In the genomic region with DNA sequence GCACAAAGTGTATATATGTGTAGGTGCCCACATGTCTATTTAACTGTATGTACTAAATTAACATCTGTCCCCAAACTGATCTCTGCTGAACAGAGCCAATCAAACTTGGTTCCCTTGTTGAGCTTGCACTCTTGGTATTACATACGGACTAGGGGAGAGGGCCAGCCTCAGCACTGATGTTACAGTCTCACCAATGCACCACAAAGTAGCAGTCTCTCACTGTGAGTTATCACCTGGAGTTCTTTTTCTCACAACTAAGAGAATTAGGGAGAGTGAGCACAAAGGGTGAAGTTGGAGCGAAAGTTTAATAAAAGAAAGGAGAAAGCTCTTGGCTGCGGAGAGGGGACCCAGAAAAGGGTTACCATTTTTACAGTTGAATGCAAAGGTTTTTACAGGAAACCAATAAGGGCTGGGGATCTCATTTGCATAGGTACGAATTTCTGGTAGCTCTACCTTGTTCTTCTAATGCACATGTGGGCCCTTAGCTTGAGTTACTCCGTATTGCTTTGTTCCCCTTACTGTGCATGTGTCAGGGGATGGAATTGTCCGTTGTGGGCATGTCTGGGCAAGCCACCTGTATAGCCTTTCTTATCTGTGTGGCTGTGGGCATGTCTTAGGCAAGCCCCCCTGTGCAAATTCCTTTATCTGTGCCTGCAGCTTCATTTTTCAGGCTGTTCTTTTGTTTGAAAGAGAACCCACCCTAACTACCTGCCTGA, we compare ENCODE assay signal across 9 cellular contexts. TPM values are rescaled to one million over a fixed set of nuclear protein-coding genes. Genes with fewer than 3 reads are reported as not detected.
DNase-seq lines count a peak whose midpoint lies in the region; ATAC-seq and TF ChIP-seq lines count a peak whose summit lies in the region.
"Had no signal": no experiment of that assay in that cellular context is flagged by ENCODE, and none has a peak within 500 bp of the region (broad histone marks: within the 10 kb centered on the region; RNA-seq: fewer than 3 reads in every experiment).

No MANE protein-coding gene starts in this region.

- peak overlapping the region; percentile 71 for H3K4me3 Mint-ChIP-seq in activated CD8-positive, alpha-beta memory T cell treated with anti-CD3 and anti-CD28 coated beads, Interleukin-2, amount 10 ng/mL, durations not matched to agents 7 days and 5 days
- peak overlapping the region; percentile 74 for H3K4me3 Mint-ChIP-seq in activated naive CD8-positive, alpha-beta T cell treated with anti-CD3 and anti-CD28 coated beads, Interleukin-2, amount 50 U/mL, for 24 hours

- H3K27me3 ChIP-seq in spleen (replicated peaks in 1 of 7) (no peaks in the 10 kb centered on the region), heart right ventricle (peaks cover 0 to 13% (median under 1%) of the 10 kb centered on the region in 7 donors)

- no peaks in the 10 kb centered on the region for H3K27me3 Mint-ChIP-seq in activated CD8-positive, alpha-beta memory T cell treated with anti-CD3 and anti-CD28 coated beads, Interleukin-2, amount 10 ng/mL, durations not matched to agents 7 days and 5 days
- no peaks in the 10 kb centered on the region for H3K27me3 Mint-ChIP-seq in activated naive CD8-positive, alpha-beta T cell treated with anti-CD3 and anti-CD28 coated beads, Interleukin-2, amount 50 U/mL, for 24 hours

- TF ChIP-seq CTCF in spleen (IDR thresholded peaks at IDR 0.05 in 8 of 11, conservative IDR thresholded peaks at IDR 0.05 in 3 of 11) (no peak), heart right ventricle (IDR thresholded peaks at IDR 0.05) (no peak)

- H3K9me3 ChIP-seq in spleen (no peaks in the 10 kb centered on the region), heart right ventricle (no peaks in the 10 kb centered on the region)

- peak; percentile 0 for ATAC-seq in activated CD8-positive, alpha-beta memory T cell treated with anti-CD3 and anti-CD28 coated beads, Interleukin-2, amount 10 ng/mL, durations not matched to agents 7 days and 5 days
- no peak for ATAC-seq in activated naive CD8-positive, alpha-beta T cell treated with anti-CD3 and anti-CD28 coated beads, Interleukin-2, amount 50 U/mL, for 24 hours
- ATAC-seq in heart right ventricle: no peak

- WGBS in spleen, 5 donors: 35 to 63% (median 58%) methylated on average over 6 of the region's 6 CpGs
- 84 to 87% methylated on average over 6 of the region's 6 CpGs for WGBS in heart right ventricle, 2 donors

- TF ChIP-seq POLR2A in spleen (IDR thresholded peaks at IDR 0.05): no peak

- H3K36me3 ChIP-seq in spleen: no peaks in the 10 kb centered on the region
- H3K36me3 ChIP-seq in heart right ventricle: no peaks in the 10 kb centered on the region

- H3K4me1 Mint-ChIP-seq in activated CD8-positive, alpha-beta memory T cell treated with anti-CD3 and anti-CD28 coated beads, Interleukin-2, amount 10 ng/mL, durations not matched to agents 7 days and 5 days: peaks cover 69% of the 10 kb centered on the region
- peaks cover 79% of the 10 kb centered on the region for H3K4me1 Mint-ChIP-seq in activated naive CD8-positive, alpha-beta T cell treated with anti-CD3 and anti-CD28 coated beads, Interleukin-2, amount 50 U/mL, for 24 hours

- H3K4me3 ChIP-seq in spleen: no peak overlapping the region
- H3K4me3 ChIP-seq in heart right ventricle: no peak overlapping the region

- H3K27ac ChIP-seq in spleen: peak overlapping the region; percentile 72 to 88 (median 84)
- H3K27ac ChIP-seq in heart right ventricle: peak overlapping the region in 1 of 10 donors; percentile 81

- H3K36me3 Mint-ChIP-seq in activated CD8-positive, alpha-beta memory T cell treated with anti-CD3 and anti-CD28 coated beads, Interleukin-2, amount 10 ng/mL, durations not matched to agents 7 days and 5 days: peaks cover 3% of the 10 kb centered on the region
- H3K36me3 Mint-ChIP-seq in activated naive CD8-positive, alpha-beta T cell treated with anti-CD3 and anti-CD28 coated beads, Interleukin-2, amount 50 U/mL, for 24 hours (ENCODE audit: low read depth): no peaks in the 10 kb centered on the region

- intact Hi-C loops in spleen (cut with DNase I; ENCODE audit: low total_unique reads): no loop called here
- intact Hi-C loops in heart right ventricle (cut with DNase I): no loop called here

- no peaks in the 10 kb centered on the region for H3K9me3 Mint-ChIP-seq in activated CD8-positive, alpha-beta memory T cell treated with anti-CD3 and anti-CD28 coated beads, Interleukin-2, amount 10 ng/mL, durations not matched to agents 7 days and 5 days (ENCODE audit: low read depth)
- H3K9me3 Mint-ChIP-seq in activated naive CD8-positive, alpha-beta T cell treated with anti-CD3 and anti-CD28 coated beads, Interleukin-2, amount 50 U/mL, for 24 hours: no peaks in the 10 kb centered on the region

- peaks cover 30 to 78% (median 66%) of the 10 kb centered on the region in 6 donors for H3K4me1 ChIP-seq in spleen
- H3K4me1 ChIP-seq in heart right ventricle: peaks cover 0 to 60% (median 0%) of the 10 kb centered on the region in 9 donors

- CTCF ChIA-PET in activated CD8-positive, alpha-beta memory T cell treated with anti-CD3 and anti-CD28 coated beads, Interleukin-2, amount 10 ng/mL, durations not matched to agents 7 days and 5 days (lab: Charles Lee): interaction anchor here (0.8 to 20.1 kb wide), 6 partner anchors 9 to 235 kb away, joined by 3 to 392 read pairs (median 8); partner anchors contain the start of genes ATP5PB, DENND2D and WDR77

- no peak for DNase-seq in activated CD8-positive, alpha-beta memory T cell treated with anti-CD3 and anti-CD28 coated beads, Interleukin-2, amount 10 ng/mL, durations not matched to agents 7 days and 5 days
- no peak for DNase-seq in activated CD8-positive, alpha-beta memory T cell treated with anti-CD3 and anti-CD28 coated beads for 24 hours
- DNase-seq in NCI-H526 (lab: John Stamatoyannopoulos, UW): peak; percentile 61 to 71
- no peak for DNase-seq in activated naive CD8-positive, alpha-beta T cell treated with anti-CD3 and anti-CD28 coated beads, Interleukin-2, amount 50 U/mL, for 24 hours
- DNase-seq in spleen: no peak
- no peak for DNase-seq in Ammon's horn (ENCODE audit: low spot score)
- no peak for DNase-seq in NCI-H2081 treated with DMSO at 0.1 percent for 48 hours (lab: John Stamatoyannopoulos, UW)
- DNase-seq in heart right ventricle: no peak
- DNase-seq: NCI-H2029 had no signal

- H3K27ac Mint-ChIP-seq in activated CD8-positive, alpha-beta memory T cell treated with anti-CD3 and anti-CD28 coated beads, Interleukin-2, amount 10 ng/mL, durations not matched to agents 7 days and 5 days: peak overlapping the region; percentile 91
- H3K27ac Mint-ChIP-seq in activated naive CD8-positive, alpha-beta T cell treated with anti-CD3 and anti-CD28 coated beads, Interleukin-2, amount 50 U/mL, for 24 hours: peak overlapping the region; percentile 95

RNA-seq across cellular contexts. Expression of gene CHI3L2, which starts 13.3 kb away (rescaled TPM):
- 10 to 100 TPM in 1 of 2 experiments, 1 to 10 TPM in 1; 6.7 to 13.0 TPM for total RNA-seq in activated CD8-positive, alpha-beta memory T cell treated with anti-CD3 and anti-CD28 coated beads, Interleukin-2, amount 10 ng/mL, durations not matched to agents 7 days and 5 days
- 10 to 100 TPM in 6 of 7 donors, 1 to 10 TPM in 1; 6.0 to 58.3 (median 25.6) TPM for total RNA-seq in spleen
- polyA plus RNA-seq in spleen: 100 to 1,000 TPM in 1 of 3 donors, 10 to 100 TPM in 2; 40.1 to 159 (median 59.2) TPM
- 1 to 10 TPM in 8 of 10 donors, under 1 TPM in 1, not detected in 1; 0.78 to 5.6 (median 2.1) TPM for total RNA-seq in heart right ventricle
- polyA plus RNA-seq in heart right ventricle: 1 to 10 TPM; 3.4 to 9.4 TPM

RNA-seq across cellular contexts. Expression of gene DENND2D, which starts 13.8 kb away (rescaled TPM):
- total RNA-seq in activated CD8-positive, alpha-beta memory T cell treated with anti-CD3 and anti-CD28 coated beads, Interleukin-2, amount 10 ng/mL, durations not matched to agents 7 days and 5 days: 100 to 1,000 TPM; 187 to 209 TPM
- 100 to 1,000 TPM; 127 to 182 (median 153) TPM for total RNA-seq in spleen
- 100 to 1,000 TPM in 2 of 3 donors, 10 to 100 TPM in 1; 90.3 to 106 (median 101) TPM for polyA plus RNA-seq in spleen
- total RNA-seq in heart right ventricle: 10 to 100 TPM in 1 of 10 donors, 1 to 10 TPM in 3, under 1 TPM in 6; 0.46 to 11.9 (median 0.85) TPM
- polyA plus RNA-seq in heart right ventricle: 1 to 10 TPM; 1.1 to 2.3 TPM

Comparison
In these comparisons a context has a peak if more than half of its experiments do, and no peak if none do; other contexts are left out.
1. DNase-seq: peak in NCI-H526 (2 of 2); none in activated CD8-positive, alpha-beta memory T cell treated with anti-CD3 and anti-CD28 coated beads, Interleukin-2, amount 10 ng/mL, durations not matched to agents 7 days and 5 days (single experiment), activated CD8-positive, alpha-beta memory T cell treated with anti-CD3 and anti-CD28 coated beads for 24 hours (single experiment), activated naive CD8-positive, alpha-beta T cell treated with anti-CD3 and anti-CD28 coated beads, Interleukin-2, amount 50 U/mL, for 24 hours (single experiment), spleen (single experiment), Ammon's horn (single experiment), NCI-H2081 treated with DMSO at 0.1 percent for 48 hours (single experiment) and heart right ventricle (0 of 2).
2. RNA of gene DENND2D, which starts 13.8 kb away (total RNA-seq): 187 to 209 TPM in activated CD8-positive, alpha-beta memory T cell treated with anti-CD3 and anti-CD28 coated beads, Interleukin-2, amount 10 ng/mL, durations not matched to agents 7 days and 5 days and 127 to 182 TPM in spleen; 0.46 to 11.9 TPM in heart right ventricle; every median in the first group is over 4 times any median in the second.